Comparison of ENCODE assay signal across 18 cellular contexts in genomic region chr10:37865264-37865663, GRCh38. TPM values are rescaled to one million over a fixed set of nuclear protein-coding genes. Genes with fewer than 3 reads are reported as not detected.
DNase-seq lines count a peak whose midpoint lies in the region; ATAC-seq and TF ChIP-seq lines count a peak whose summit lies in the region.
"Had no signal": no experiment of that assay in that cellular context is flagged by ENCODE, and none has a peak within 500 bp of the region (broad histone marks: within the 10 kb centered on the region; RNA-seq: fewer than 3 reads in every experiment).

No MANE protein-coding gene starts in this region.

- H3K9ac ChIP-seq in Karpas-422 (ENCODE audit: low read length) (no peak overlapping the region), SU-DHL-6 (ENCODE audit: low read length) (peak overlapping the region; percentile 43)
- H3K9ac ChIP-seq: BLaER1 had no signal

- H3K4me3 ChIP-seq in Karpas-422 (ENCODE audit: low read length) = no peak overlapping the region
- no peak overlapping the region for H3K4me3 ChIP-seq in SU-DHL-6 (ENCODE audit: insufficient read depth, low read length, poor library complexity, severe bottlenecking)
- H3K4me3 ChIP-seq in osteoblast (ENCODE audit: insufficient read depth, low read length) = no peak overlapping the region
- H3K4me3 ChIP-seq: BLaER1 had no signal

- H3K79me2 ChIP-seq in Karpas-422 (ENCODE audit: low read length) (no peaks in the 10 kb centered on the region), SU-DHL-6 (ENCODE audit: insufficient read depth, low read length) (no peaks in the 10 kb centered on the region), osteoblast (ENCODE audit: insufficient read depth, low read length) (no peaks in the 10 kb centered on the region)

- H3K4me1 ChIP-seq in Karpas-422 (ENCODE audit: low read length) (peaks cover 10% of the 10 kb centered on the region), osteoblast (ENCODE audit: insufficient read depth, low read length) (peaks cover 8% of the 10 kb centered on the region)

- no peaks in the 10 kb centered on the region for H3F3A ChIP-seq in SU-DHL-6 (ENCODE audit: insufficient read depth)

- H3K36me3 ChIP-seq in Karpas-422 (ENCODE audit: insufficient read depth, low read length) (no peaks in the 10 kb centered on the region), SU-DHL-6 (ENCODE audit: low read length) (no peaks in the 10 kb centered on the region), osteoblast (ENCODE audit: insufficient read depth, low read length) (no peaks in the 10 kb centered on the region)
- H3K36me3 ChIP-seq: BLaER1 had no signal

- H3K9me3 ChIP-seq in Karpas-422 (ENCODE audit: low read length) = no peaks in the 10 kb centered on the region
- no peaks in the 10 kb centered on the region for H3K9me3 ChIP-seq in SU-DHL-6 (ENCODE audit: insufficient read depth, low read length)
- no peaks in the 10 kb centered on the region for H3K9me3 ChIP-seq in osteoblast (ENCODE audit: low read depth, low read length)
- H3K9me3 ChIP-seq: BLaER1 had no signal

- H3K27me3 ChIP-seq in Karpas-422 (ENCODE audit: low read length) (no peaks in the 10 kb centered on the region), SU-DHL-6 (ENCODE audit: low read length) (no peaks in the 10 kb centered on the region), osteoblast (ENCODE audit: insufficient read depth, low read length) (no peaks in the 10 kb centered on the region)
- H3K27me3 ChIP-seq: BLaER1 had no signal

- H3K27ac ChIP-seq in Karpas-422 (ENCODE audit: low read length) (no peak overlapping the region), SU-DHL-6 (ENCODE audit: low read depth, low read length) (peak overlapping the region; percentile 38; the same call in 1 of the 2 replicates), osteoblast (ENCODE audit: low read depth, low read length) (no peak overlapping the region)
- H3K27ac ChIP-seq: BLaER1, HL-60 had no signal

- H4K20me1 ChIP-seq in Karpas-422 (ENCODE audit: insufficient read depth, low read depth, low read length) = no peaks in the 10 kb centered on the region
- H4K20me1 ChIP-seq in SU-DHL-6 (ENCODE audit: low read depth, low read length) = no peaks in the 10 kb centered on the region
- H4K20me1 ChIP-seq in osteoblast (ENCODE audit: insufficient read depth, low read length) = no peaks in the 10 kb centered on the region
- H4K20me1 ChIP-seq: BLaER1 had no signal

- no peaks in the 10 kb centered on the region for H3K9me2 ChIP-seq in Karpas-422 (replicated peaks; ENCODE audit: insufficient read depth, low read length)
- H3K9me2 ChIP-seq in SU-DHL-6 (replicated peaks; ENCODE audit: insufficient read depth, low read length) = no peaks in the 10 kb centered on the region

- H2AFZ ChIP-seq in Karpas-422 (ENCODE audit: low read length) (0 out of 2 replicates have a peak overlapping the region, but pooled peaks have one; percentile 36), SU-DHL-6 (ENCODE audit: low read depth, low read length, severe bottlenecking) (peak overlapping the region; percentile 92), osteoblast (ENCODE audit: low read length) (no peak overlapping the region)

- DNase-seq in EH (ENCODE audit: low read depth) (peak; percentile 10), Karpas-422 (no peak), kidney tubule cell (ENCODE audit: low spot score) (peak; percentile 57), osteoblast (ENCODE audit: insufficient read length, low spot score, missing footprints) (no peak), NCI-H748 (lab: John Stamatoyannopoulos, UW; ENCODE audit: unreplicated experiment) (no peak)
- no peak for DNase-seq in NK-92 treated with Interleukin-12 subunit alpha and Interleukin-12 subunit beta, amount 100 ng/mL, for 24 hours (lab: John Stamatoyannopoulos, UW)
- DNase-seq: CD4-positive, alpha-beta memory T cell; DMS153; GF-D8; NCI-H1417; NCI-H187; NCI-H2227 treated with DMSO at 0.1 percent for 48 hours; NCI-H524 treated with DMSO at 0.1 percent for 48 hours; Right ventricle myocardium superior had no signal

- TF ChIP-seq CTCF in SU-DHL-6 (IDR thresholded peaks at IDR 0.05; ENCODE audit: insufficient read depth, low read length, poor library complexity, severe bottlenecking) (no peak), osteoblast (IDR thresholded peaks at IDR 0.05; ENCODE audit: extremely low read depth, low read depth, low read length) (no peak)

- ATAC-seq in HG03439 (IDR thresholded peaks at IDR 0.05; ENCODE audit: unreplicated experiment) = no peak

- H3K4me2 ChIP-seq in Karpas-422 (ENCODE audit: low read depth, low read length, poor library complexity, severe bottlenecking) = no peak overlapping the region
- peak overlapping the region; percentile 55 for H3K4me2 ChIP-seq in SU-DHL-6 (ENCODE audit: low read depth, low read length, poor library complexity, severe bottlenecking)
- H3K4me2 ChIP-seq in osteoblast (ENCODE audit: insufficient read depth, low read length) = no peak overlapping the region

RNA-seq across cellular contexts. Expression of gene ZNF248, which starts 7.9 kb away (rescaled TPM):
- 17.7 and 27.6 TPM in 2 replicates for total RNA-seq in Karpas-422 (2014; rRNA removed; shearing (Covaris generic); ENCODE audit: low replicate concordance)
- 7.6 and 9.1 TPM in 2 replicates for total RNA-seq in osteoblast

Comparison
In these comparisons a context has a peak if more than half of its experiments do, and no peak if none do; other contexts are left out.
1. DNase-seq: peak in EH (single experiment) and kidney tubule cell (single experiment); none in Karpas-422 (single experiment), osteoblast (single experiment), NK-92 treated with Interleukin-12 subunit alpha and Interleukin-12 subunit beta, amount 100 ng/mL, for 24 hours (single experiment) and NCI-H748 (single experiment).